Comparison of ENCODE assay signal across 2 cellular contexts in the genomic region with DNA sequence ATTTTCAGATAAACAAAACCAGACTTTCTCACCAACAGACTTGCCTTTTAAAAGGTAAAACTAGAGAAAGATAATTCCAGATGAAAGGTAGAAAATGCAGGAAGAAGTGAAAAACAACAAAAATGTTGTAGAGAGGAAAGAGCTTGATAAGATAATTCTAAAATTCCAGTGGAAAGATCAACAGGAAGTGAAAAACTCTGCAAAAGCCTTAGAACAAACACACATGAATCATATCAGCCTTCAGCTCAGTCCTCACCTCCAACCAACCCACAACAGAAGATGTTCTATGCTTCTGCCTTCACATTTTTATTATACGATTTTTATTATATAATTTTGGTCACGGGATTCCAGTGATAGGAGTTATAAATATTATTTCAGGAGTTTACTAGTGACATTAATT.
TF ChIP-seq lines count a peak whose summit lies in the region.

No MANE protein-coding gene starts in this region.

TF ChIP-seq in HCT116, 20 proteins besides CTCF, POLR2A, EP300 and RAD21:
- TF ChIP-seq, protein P1, sequence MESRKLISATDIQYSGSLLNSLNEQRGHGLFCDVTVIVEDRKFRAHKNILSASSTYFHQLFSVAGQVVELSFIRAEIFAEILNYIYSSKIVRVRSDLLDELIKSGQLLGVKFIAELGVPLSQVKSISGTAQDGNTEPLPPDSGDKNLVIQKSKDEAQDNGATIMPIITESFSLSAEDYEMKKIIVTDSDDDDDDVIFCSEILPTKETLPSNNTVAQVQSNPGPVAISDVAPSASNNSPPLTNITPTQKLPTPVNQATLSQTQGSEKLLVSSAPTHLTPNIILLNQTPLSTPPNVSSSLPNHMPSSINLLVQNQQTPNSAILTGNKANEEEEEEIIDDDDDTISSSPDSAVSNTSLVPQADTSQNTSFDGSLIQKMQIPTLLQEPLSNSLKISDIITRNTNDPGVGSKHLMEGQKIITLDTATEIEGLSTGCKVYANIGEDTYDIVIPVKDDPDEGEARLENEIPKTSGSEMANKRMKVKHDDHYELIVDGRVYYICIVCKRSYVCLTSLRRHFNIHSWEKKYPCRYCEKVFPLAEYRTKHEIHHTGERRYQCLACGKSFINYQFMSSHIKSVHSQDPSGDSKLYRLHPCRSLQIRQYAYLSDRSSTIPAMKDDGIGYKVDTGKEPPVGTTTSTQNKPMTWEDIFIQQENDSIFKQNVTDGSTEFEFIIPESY (IDR thresholded peaks at IDR 0.05; ENCODE audit: extremely low read depth, insufficient replicate concordance, low read length): no peak
- TF ChIP-seq CBX3 (IDR thresholded peaks at IDR 0.05; ENCODE audit: low read depth) (no peak), SRF (IDR thresholded peaks at IDR 0.05; ENCODE audit: low read depth) (no peak), CEBPB (IDR thresholded peaks at IDR 0.05; ENCODE audit: low read depth) (no peak), ZFX (IDR thresholded peaks at IDR 0.05) (no peak), ZNF274 (IDR thresholded peaks at IDR 0.05; ENCODE audit: low read depth, low read length) (no peak), TCF7L2 (IDR thresholded peaks at IDR 0.05; ENCODE audit: borderline replicate concordance, extremely low read depth, insufficient read depth, insufficient read length) (no peak), EGR1 (IDR thresholded peaks at IDR 0.05; ENCODE audit: low read depth) (no peak), ATF3 (IDR thresholded peaks at IDR 0.05) (no peak), EZH2 (IDR thresholded peaks at IDR 0.05) (no peak), JUND (IDR thresholded peaks at IDR 0.05) (no peak), SIN3A (IDR thresholded peaks at IDR 0.05; ENCODE audit: low read depth) (no peak), ELF1 (IDR thresholded peaks at IDR 0.05; ENCODE audit: borderline replicate concordance, low read depth) (no peak), SP1 (IDR thresholded peaks at IDR 0.05; ENCODE audit: low read depth) (no peak), POLR2AphosphoS5 (IDR thresholded peaks at IDR 0.05; ENCODE audit: low read depth, low read length) (no peak), YY1 (IDR thresholded peaks at IDR 0.05; ENCODE audit: extremely low read depth, insufficient replicate concordance, low read depth, low read length) (no peak), EZH2phosphoT487 (IDR thresholded peaks at IDR 0.05; ENCODE audit: borderline replicate concordance) (no peak), FOSL1 (IDR thresholded peaks at IDR 0.05; ENCODE audit: low read depth) (no peak)
- TF ChIP-seq, protein P2, sequence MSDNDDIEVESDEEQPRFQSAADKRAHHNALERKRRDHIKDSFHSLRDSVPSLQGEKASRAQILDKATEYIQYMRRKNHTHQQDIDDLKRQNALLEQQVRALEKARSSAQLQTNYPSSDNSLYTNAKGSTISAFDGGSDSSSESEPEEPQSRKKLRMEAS (IDR thresholded peaks at IDR 0.05): no peak

TF ChIP-seq in liver, 16 proteins besides CTCF, POLR2A, EP300 and RAD21 (continued from another document):
- TF ChIP-seq, protein P1 (IDR thresholded peaks at IDR 0.05): no peak
- TF ChIP-seq RXRA (IDR thresholded peaks at IDR 0.05): peak in 1 of 2 donors; percentile 27
- TF ChIP-seq GABPA (IDR thresholded peaks at IDR 0.05 in 1 of 2, conservative IDR thresholded peaks at IDR 0.05 in 1 of 2): peak in 1 of 2 donors; percentile 34
- TF ChIP-seq FOXA1 (IDR thresholded peaks at IDR 0.05): no peak
- no peak for TF ChIP-seq YY1 (IDR thresholded peaks at IDR 0.05)
- TF ChIP-seq TAF1 (conservative IDR thresholded peaks at IDR 0.05): no peak
- TF ChIP-seq EGR1 (IDR thresholded peaks at IDR 0.05; ENCODE audit: low read depth in 2 of 2): peak in 1 of 2 donors; percentile 51
- no peak for TF ChIP-seq JUND (IDR thresholded peaks at IDR 0.05)
TF ChIP-seq in liver: peak in this region for 4.
